ENCODE assay signal across 8 cellular contexts in the genomic region with DNA sequence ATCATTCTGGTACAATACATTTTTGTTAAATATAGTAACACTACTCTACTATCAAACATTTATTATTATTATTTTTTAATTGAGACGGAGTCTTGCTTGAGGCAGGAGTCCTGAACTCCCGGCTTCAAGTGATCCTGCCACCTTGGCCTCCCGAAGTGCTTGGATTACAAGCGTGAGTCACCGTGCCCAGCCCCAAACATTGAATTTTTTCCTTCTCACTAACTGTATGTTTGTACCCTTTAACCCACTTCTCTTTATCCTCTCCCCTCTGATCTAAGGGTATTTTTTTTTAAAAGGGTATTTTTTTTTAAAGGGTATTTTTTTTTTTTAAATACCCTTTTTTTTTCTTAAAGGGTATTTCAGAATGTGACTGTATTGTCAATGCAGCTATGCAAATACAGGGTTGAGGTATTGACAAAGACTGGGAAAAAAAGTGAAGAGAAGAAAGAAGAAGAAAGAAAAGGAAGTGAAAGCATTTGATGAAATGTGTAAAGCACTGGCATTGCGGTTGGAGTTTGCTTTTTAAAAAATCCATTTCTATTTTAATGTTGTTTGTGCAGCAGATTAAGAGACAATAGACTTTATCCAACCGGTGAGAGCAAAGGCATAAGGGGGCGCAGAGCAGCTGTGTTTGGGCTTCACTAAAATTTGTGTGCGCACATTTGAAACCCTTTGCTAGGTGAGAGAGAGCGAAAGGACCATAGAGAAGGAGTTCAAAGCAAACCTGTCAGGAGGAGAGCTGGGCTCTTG. TPM values are rescaled to one million over a fixed set of nuclear protein-coding genes. Genes with fewer than 3 reads are reported as not detected.
DNase-seq lines count a peak whose midpoint lies in the region; ATAC-seq and TF ChIP-seq lines count a peak whose summit lies in the region.

No MANE protein-coding gene starts in this region.

- TF ChIP-seq CTCF in AG04450 (IDR thresholded peaks at IDR 0.05; ENCODE audit: low read depth, low read length) (no peak), RWPE2 (IDR thresholded peaks at IDR 0.05; ENCODE audit: poor library complexity, severe bottlenecking) (no peak), heart left ventricle (IDR thresholded peaks at IDR 0.05) (no peak)

- intact Hi-C loops in heart left ventricle (cut with DNase I) = no loop called here

- H3K4me1 ChIP-seq in RWPE2 (ENCODE audit: insufficient read depth, poor library complexity, severe bottlenecking) (peaks cover 8% of the 10 kb centered on the region), heart left ventricle (peaks cover 0 to 5% (median 0%) of the 10 kb centered on the region in 12 donors)

- no peaks in the 10 kb centered on the region for H3K27me3 ChIP-seq in AG04450 (ENCODE audit: control insufficient read depth, insufficient read depth, low read length)
- H3K27me3 ChIP-seq in RWPE2 (ENCODE audit: insufficient read depth, poor library complexity, severe bottlenecking) = no peaks in the 10 kb centered on the region
- no peaks in the 10 kb centered on the region for H3K27me3 ChIP-seq in heart left ventricle

- POLR2A ChIA-PET in AG04450 (lab: Yijun Ruan, JAX) = no interaction called here

- H3K9me3 ChIP-seq in AG04450 (ENCODE audit: control insufficient read depth, insufficient read depth, low read length) (peaks cover 7% of the 10 kb centered on the region), RWPE2 (ENCODE audit: severe bottlenecking) (peaks cover 3% of the 10 kb centered on the region), heart left ventricle (peaks cover 0 to 11% (median 0%) of the 10 kb centered on the region in 12 donors)

- WGBS in heart left ventricle, 4 donors = 78 to 86% (median 81%) methylated on average over 10 of the region's 10 CpGs

- H3K4me3 ChIP-seq in AG04450 (ENCODE audit: low read depth, low read length) = no peak overlapping the region
- H3K4me3 ChIP-seq in RWPE2 (ENCODE audit: severe bottlenecking) = no peak overlapping the region
- no peak overlapping the region for H3K4me3 ChIP-seq in heart left ventricle

- H3K27ac ChIP-seq in AG04450 (ENCODE audit: low read depth, low read length) (no peak overlapping the region), RWPE2 (ENCODE audit: poor library complexity, severe bottlenecking) (no peak overlapping the region), heart left ventricle (peak overlapping the region in 1 of 12 donors; percentile 38)

- DNase-seq in AG04450 (ENCODE audit: low read depth, low spot score) (peak; percentile 20), RWPE2 (ENCODE audit: low spot score) (no peak), NCI-H82 treated with DMSO at 0.1 percent for 48 hours (lab: John Stamatoyannopoulos, UW; ENCODE audit: unreplicated experiment) (no peak), heart left ventricle (no peak)

- H3K36me3 ChIP-seq in RWPE2 (ENCODE audit: low read depth) (no peaks in the 10 kb centered on the region), heart left ventricle (no peaks in the 10 kb centered on the region)

- ATAC-seq in GM19351 (IDR thresholded peaks at IDR 0.05; ENCODE audit: unreplicated experiment) (peak; percentile 81), HG03139 (IDR thresholded peaks at IDR 0.05; ENCODE audit: unreplicated experiment) (peak; percentile 68), RWPE2 (ENCODE audit: low read depth) (peak; percentile 78), heart left ventricle (no peak), HG03439 (IDR thresholded peaks at IDR 0.05; ENCODE audit: unreplicated experiment) (no peak), GM19455 (IDR thresholded peaks at IDR 0.05; ENCODE audit: unreplicated experiment) (no peak)

- TF ChIP-seq POLR2A in heart left ventricle (IDR thresholded peaks at IDR 0.05) = no peak

- CTCF ChIA-PET in AG04450 (lab: Charles Lee) = interaction anchor here (1.2 kb wide), 1 partner anchor 29 kb away, joined by 3 read pairs; no protein-coding TSS in a partner anchor

RNA-seq across cellular contexts. Expression of gene SYT17, which starts 42.3 kb away (rescaled TPM):
- polyA plus RNA-seq in AG04450 (2011; rRNA removed) (0.21 and 0.27 TPM in 2 replicates), heart left ventricle (under 1 TPM; 0.38 to 0.53 TPM)
- 0.87 TPM in 1 of 2 replicates, not detected in the other for polyA minus RNA-seq in AG04450 (2011; rRNA and poly(A)+ RNA removed)
- total RNA-seq in heart left ventricle = 1 to 10 TPM in 3 of 9 donors, under 1 TPM in 6; 0.23 to 5.2 (median 0.76) TPM

Comparison
In these comparisons a context has a peak if more than half of its experiments do, and no peak if none do; other contexts are left out.
1. ATAC-seq: peak in GM19351 (single experiment), HG03139 (single experiment) and RWPE2 (single experiment); none in heart left ventricle (0 of 4), HG03439 (single experiment) and GM19455 (single experiment).